In the genomic region with DNA sequence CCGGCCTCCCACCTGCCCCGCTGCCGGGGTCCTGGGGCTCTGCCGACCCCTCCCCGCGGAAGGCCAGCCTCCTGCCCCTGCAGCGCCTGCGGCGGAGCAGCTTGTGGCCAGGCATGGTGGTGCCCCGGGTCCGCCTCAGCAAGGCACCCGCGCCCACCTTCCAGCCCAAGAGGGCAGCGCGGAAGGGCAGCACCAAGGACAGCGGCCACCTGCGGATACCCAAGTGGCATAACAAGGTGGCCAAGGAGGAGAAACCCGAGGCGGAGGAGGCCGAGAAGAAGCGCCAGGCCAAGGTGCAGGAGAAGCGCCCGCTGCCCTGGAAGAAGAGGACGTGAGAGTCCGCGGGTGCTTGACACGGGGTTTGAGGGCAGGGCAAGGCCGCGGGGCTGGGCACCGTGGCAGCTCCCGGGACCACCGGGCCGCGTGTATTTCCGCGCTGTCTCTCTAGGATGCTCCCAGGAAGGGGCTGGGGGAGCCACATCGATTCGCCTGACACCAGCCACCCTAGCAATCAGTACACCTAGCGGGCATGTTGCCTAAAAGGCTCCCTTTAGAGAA, we compare ENCODE assay signal across 14 cellular contexts. TPM values are rescaled to one million over a fixed set of nuclear protein-coding genes. Genes with fewer than 3 reads are reported as not detected.
"Had no signal": no experiment of that assay in that cellular context is flagged by ENCODE, and none has a peak within 500 bp of the region (broad histone marks: within the 10 kb centered on the region; RNA-seq: fewer than 3 reads in every experiment).

No MANE protein-coding gene starts in this region.

RNA-seq across cellular contexts. Expression of a gene that starts 20.8 kb away (rescaled TPM):
- total RNA-seq: activated CD4-positive, alpha-beta memory T cell treated with anti-CD3 and anti-CD28 coated beads, Interleukin-2, amount 10 ng/mL, durations not matched to agents 7 days and 5 days; activated CD4-positive, alpha-beta T cell treated with anti-CD3 and anti-CD28 coated beads, Interleukin-2, amount 10 ng/mL, durations not matched to agents 7 days and 5 days; activated T-cell treated with anti-CD3 and anti-CD28 coated beads, Interleukin-2, amount 50 U/mL, for 4 hours; activated T-helper 17 cell treated with anti-CD3 and anti-CD28 coated beads, Interleukin-2, amount 50 U/mL, for 72 hours; bronchial epithelial cell; cardiac septum; cerebellum; dorsolateral prefrontal cortex; endodermal cell; esophagus muscularis mucosa; foreskin keratinocyte; gastrocnemius medialis; T-helper 17 cell had no signal
- polyA plus RNA-seq: adipose tissue, foreskin keratinocyte had no signal
